Comparison of ENCODE assay signal across 1 cellular context in the genomic region with DNA sequence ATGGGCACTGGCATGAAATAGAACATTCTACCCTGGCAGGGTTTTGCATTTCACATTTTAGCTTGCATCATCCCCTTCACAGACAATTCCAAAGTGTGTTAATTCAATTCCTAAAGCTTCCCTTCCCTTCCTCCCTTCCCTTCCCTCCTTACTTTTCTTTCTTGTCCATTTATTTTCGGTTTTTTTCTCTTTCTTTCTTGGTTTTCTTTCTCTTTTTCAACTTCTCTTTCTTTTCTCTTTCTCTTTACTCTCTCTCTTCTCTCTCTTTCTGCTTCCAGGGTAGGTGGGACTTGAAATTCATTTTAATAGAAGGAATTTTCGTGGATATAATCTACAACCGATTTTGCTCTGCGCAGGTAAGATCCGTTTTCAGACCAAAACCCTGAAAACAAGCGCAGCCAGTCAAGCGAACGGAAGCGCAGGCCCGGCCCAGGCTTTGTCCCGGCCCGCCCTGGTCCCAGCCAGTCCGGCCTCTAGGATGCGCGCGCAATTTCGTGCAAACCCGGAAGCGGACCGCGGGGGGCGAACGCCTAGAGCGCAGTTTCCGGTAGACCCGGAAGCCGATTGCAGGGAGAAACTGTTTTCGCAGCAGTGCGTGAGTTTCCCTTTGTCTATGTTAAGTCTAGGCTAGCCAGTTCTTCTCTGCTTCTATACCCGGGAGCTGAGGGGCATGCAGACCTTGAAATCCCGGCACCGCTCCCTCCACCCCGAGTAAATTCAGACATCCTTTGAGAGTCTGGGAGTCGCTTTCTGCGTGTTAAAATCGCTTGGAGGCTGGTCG.
A peak's percentile ranks its signal among the peaks of the same experiment; 100 is the strongest.
TF ChIP-seq lines count a peak whose summit lies in the region.

A gene (plus strand): TSS at position 540 of the 781 bp plus-strand sequence. CDS start 4,165 bp downstream, outside the sequence.

TF ChIP-seq in GM12878, 131 proteins besides CTCF, POLR2A, EP300 and RAD21 (continued from another document and continues in another):
- TF ChIP-seq, protein P1, sequence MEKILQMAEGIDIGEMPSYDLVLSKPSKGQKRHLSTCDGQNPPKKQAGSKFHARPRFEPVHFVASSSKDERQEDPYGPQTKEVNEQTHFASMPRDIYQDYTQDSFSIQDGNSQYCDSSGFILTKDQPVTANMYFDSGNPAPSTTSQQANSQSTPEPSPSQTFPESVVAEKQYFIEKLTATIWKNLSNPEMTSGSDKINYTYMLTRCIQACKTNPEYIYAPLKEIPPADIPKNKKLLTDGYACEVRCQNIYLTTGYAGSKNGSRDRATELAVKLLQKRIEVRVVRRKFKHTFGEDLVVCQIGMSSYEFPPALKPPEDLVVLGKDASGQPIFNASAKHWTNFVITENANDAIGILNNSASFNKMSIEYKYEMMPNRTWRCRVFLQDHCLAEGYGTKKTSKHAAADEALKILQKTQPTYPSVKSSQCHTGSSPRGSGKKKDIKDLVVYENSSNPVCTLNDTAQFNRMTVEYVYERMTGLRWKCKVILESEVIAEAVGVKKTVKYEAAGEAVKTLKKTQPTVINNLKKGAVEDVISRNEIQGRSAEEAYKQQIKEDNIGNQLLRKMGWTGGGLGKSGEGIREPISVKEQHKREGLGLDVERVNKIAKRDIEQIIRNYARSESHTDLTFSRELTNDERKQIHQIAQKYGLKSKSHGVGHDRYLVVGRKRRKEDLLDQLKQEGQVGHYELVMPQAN (conservative IDR thresholded peaks at IDR 0.05) = no peak
- no peak for TF ChIP-seq NR2C2 (IDR thresholded peaks at IDR 0.05; ENCODE audit: borderline replicate concordance, control insufficient read depth, insufficient read length, low read depth)
- TF ChIP-seq BCL11A (IDR thresholded peaks at IDR 0.05; ENCODE audit: low read depth, low read length) = no peak
- TF ChIP-seq MTA3 (IDR thresholded peaks at IDR 0.05; ENCODE audit: borderline replicate concordance, low read length) = no peak
- TF ChIP-seq TCF3 (IDR thresholded peaks at IDR 0.05; ENCODE audit: borderline replicate concordance, insufficient read depth, low read depth, low read length) = no peak
- TF ChIP-seq ZSCAN29 (IDR thresholded peaks at IDR 0.05) = no peak
- no peak for TF ChIP-seq CEBPB (IDR thresholded peaks at IDR 0.05; ENCODE audit: borderline replicate concordance in 1 of 2, low read depth in 2 of 2, low read length in 2 of 2)
- TF ChIP-seq, protein P2, sequence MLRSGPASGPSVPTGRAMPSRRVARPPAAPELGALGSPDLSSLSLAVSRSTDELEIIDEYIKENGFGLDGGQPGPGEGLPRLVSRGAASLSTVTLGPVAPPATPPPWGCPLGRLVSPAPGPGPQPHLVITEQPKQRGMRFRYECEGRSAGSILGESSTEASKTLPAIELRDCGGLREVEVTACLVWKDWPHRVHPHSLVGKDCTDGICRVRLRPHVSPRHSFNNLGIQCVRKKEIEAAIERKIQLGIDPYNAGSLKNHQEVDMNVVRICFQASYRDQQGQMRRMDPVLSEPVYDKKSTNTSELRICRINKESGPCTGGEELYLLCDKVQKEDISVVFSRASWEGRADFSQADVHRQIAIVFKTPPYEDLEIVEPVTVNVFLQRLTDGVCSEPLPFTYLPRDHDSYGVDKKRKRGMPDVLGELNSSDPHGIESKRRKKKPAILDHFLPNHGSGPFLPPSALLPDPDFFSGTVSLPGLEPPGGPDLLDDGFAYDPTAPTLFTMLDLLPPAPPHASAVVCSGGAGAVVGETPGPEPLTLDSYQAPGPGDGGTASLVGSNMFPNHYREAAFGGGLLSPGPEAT (IDR thresholded peaks at IDR 0.05; ENCODE audit: low read depth) = peak; percentile 6; the same call in 1 of the 2 replicates
- TF ChIP-seq, protein P3, sequence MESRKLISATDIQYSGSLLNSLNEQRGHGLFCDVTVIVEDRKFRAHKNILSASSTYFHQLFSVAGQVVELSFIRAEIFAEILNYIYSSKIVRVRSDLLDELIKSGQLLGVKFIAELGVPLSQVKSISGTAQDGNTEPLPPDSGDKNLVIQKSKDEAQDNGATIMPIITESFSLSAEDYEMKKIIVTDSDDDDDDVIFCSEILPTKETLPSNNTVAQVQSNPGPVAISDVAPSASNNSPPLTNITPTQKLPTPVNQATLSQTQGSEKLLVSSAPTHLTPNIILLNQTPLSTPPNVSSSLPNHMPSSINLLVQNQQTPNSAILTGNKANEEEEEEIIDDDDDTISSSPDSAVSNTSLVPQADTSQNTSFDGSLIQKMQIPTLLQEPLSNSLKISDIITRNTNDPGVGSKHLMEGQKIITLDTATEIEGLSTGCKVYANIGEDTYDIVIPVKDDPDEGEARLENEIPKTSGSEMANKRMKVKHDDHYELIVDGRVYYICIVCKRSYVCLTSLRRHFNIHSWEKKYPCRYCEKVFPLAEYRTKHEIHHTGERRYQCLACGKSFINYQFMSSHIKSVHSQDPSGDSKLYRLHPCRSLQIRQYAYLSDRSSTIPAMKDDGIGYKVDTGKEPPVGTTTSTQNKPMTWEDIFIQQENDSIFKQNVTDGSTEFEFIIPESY (IDR thresholded peaks at IDR 0.05) = no peak
- no peak for TF ChIP-seq TBL1XR1 (IDR thresholded peaks at IDR 0.05; ENCODE audit: low read depth, low read length)
- TF ChIP-seq CBX3 (IDR thresholded peaks at IDR 0.05; ENCODE audit: borderline replicate concordance, low read depth) = no peak
- no peak for TF ChIP-seq RELA (IDR thresholded peaks at IDR 0.05; ENCODE audit: borderline replicate concordance, partially characterized antibody)
- no peak for TF ChIP-seq NFYA (IDR thresholded peaks at IDR 0.05; ENCODE audit: borderline replicate concordance, low read depth, low read length)
- peak; percentile 67; the same call in 1 of the 2 replicates for TF ChIP-seq SMAD5 (IDR thresholded peaks at IDR 0.05; ENCODE audit: low read depth)
- no peak for TF ChIP-seq IKZF2 (IDR thresholded peaks at IDR 0.05)
- TF ChIP-seq PAX5 (IDR thresholded peaks at IDR 0.05; ENCODE audit: borderline replicate concordance, low read depth, low read length) = no peak
- peak in 1 of 2 experiments; percentile 91; a peak in 2 of 4 replicates for TF ChIP-seq ETV6 (conservative IDR thresholded peaks at IDR 0.05 in 1 of 2, IDR thresholded peaks at IDR 0.05 in 1 of 2; ENCODE audit: borderline replicate concordance in 1 of 2, low read depth in 1 of 2)
- TF ChIP-seq, protein P4, sequence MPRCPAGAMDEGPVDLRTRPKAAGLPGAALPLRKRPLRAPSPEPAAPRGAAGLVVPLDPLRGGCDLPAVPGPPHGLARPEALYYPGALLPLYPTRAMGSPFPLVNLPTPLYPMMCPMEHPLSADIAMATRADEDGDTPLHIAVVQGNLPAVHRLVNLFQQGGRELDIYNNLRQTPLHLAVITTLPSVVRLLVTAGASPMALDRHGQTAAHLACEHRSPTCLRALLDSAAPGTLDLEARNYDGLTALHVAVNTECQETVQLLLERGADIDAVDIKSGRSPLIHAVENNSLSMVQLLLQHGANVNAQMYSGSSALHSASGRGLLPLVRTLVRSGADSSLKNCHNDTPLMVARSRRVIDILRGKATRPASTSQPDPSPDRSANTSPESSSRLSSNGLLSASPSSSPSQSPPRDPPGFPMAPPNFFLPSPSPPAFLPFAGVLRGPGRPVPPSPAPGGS (IDR thresholded peaks at IDR 0.05; ENCODE audit: borderline replicate concordance, insufficient read depth, low read depth, low read length, poor library complexity, severe bottlenecking) = no peak
- TF ChIP-seq, protein P5, sequence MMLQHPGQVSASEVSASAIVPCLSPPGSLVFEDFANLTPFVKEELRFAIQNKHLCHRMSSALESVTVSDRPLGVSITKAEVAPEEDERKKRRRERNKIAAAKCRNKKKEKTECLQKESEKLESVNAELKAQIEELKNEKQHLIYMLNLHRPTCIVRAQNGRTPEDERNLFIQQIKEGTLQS (IDR thresholded peaks at IDR 0.05; ENCODE audit: borderline replicate concordance, extremely low read depth, low read depth, low read length) = no peak
- no peak for TF ChIP-seq KDM1A (IDR thresholded peaks at IDR 0.05; ENCODE audit: borderline replicate concordance)
- no peak for TF ChIP-seq NBN (IDR thresholded peaks at IDR 0.05)
- TF ChIP-seq ZNF207 (IDR thresholded peaks at IDR 0.05; ENCODE audit: borderline replicate concordance) = no peak
- no peak for TF ChIP-seq RCOR1 (conservative IDR thresholded peaks at IDR 0.05; ENCODE audit: low read depth, low read length)
- TF ChIP-seq, protein P6, sequence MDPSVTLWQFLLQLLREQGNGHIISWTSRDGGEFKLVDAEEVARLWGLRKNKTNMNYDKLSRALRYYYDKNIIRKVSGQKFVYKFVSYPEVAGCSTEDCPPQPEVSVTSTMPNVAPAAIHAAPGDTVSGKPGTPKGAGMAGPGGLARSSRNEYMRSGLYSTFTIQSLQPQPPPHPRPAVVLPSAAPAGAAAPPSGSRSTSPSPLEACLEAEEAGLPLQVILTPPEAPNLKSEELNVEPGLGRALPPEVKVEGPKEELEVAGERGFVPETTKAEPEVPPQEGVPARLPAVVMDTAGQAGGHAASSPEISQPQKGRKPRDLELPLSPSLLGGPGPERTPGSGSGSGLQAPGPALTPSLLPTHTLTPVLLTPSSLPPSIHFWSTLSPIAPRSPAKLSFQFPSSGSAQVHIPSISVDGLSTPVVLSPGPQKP (IDR thresholded peaks at IDR 0.05; ENCODE audit: low read depth, low read length) = peak; percentile 66
- no peak for TF ChIP-seq SPI1 (IDR thresholded peaks at IDR 0.05; ENCODE audit: borderline replicate concordance, insufficient read depth, low read depth, low read length)
- TF ChIP-seq STAT3 (IDR thresholded peaks at IDR 0.05; ENCODE audit: low read depth, low read length) = no peak
- no peak for TF ChIP-seq SREBF1 (IDR thresholded peaks at IDR 0.05; ENCODE audit: low read length)
- no peak for TF ChIP-seq MYB (IDR thresholded peaks at IDR 0.05; ENCODE audit: borderline replicate concordance, low read depth, low read length)
- TF ChIP-seq MEF2A (IDR thresholded peaks at IDR 0.05; ENCODE audit: insufficient read depth, low read depth, low read length) = no peak
- TF ChIP-seq, protein P7, sequence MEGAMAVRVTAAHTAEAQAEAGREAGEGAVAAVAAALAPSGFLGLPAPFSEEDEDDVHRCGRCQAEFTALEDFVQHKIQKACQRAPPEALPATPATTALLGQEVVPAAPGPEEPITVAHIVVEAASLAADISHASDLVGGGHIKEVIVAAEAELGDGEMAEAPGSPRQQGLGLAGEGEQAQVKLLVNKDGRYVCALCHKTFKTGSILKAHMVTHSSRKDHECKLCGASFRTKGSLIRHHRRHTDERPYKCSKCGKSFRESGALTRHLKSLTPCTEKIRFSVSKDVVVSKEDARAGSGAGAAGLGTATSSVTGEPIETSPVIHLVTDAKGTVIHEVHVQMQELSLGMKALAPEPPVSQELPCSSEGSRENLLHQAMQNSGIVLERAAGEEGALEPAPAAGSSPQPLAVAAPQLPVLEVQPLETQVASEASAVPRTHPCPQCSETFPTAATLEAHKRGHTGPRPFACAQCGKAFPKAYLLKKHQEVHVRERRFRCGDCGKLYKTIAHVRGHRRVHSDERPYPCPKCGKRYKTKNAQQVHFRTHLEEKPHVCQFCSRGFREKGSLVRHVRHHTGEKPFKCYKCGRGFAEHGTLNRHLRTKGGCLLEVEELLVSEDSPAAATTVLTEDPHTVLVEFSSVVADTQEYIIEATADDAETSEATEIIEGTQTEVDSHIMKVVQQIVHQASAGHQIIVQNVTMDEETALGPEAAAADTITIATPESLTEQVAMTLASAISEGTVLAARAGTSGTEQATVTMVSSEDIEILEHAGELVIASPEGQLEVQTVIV (IDR thresholded peaks at IDR 0.05; ENCODE audit: borderline replicate concordance, partially characterized antibody) = no peak
- TF ChIP-seq ATF7 (IDR thresholded peaks at IDR 0.05; ENCODE audit: low read depth) = no peak
- TF ChIP-seq STAT1 (conservative IDR thresholded peaks at IDR 0.05) = no peak
- TF ChIP-seq FOXM1 (IDR thresholded peaks at IDR 0.05; ENCODE audit: low read depth, low read length) = no peak
- TF ChIP-seq RB1 (IDR thresholded peaks at IDR 0.05; ENCODE audit: borderline replicate concordance) = no peak
- TF ChIP-seq CBX5 (IDR thresholded peaks at IDR 0.05; ENCODE audit: low read depth) = peak; percentile 90; the same call in 1 of the 2 replicates
- TF ChIP-seq SUPT20H (IDR thresholded peaks at IDR 0.05; ENCODE audit: borderline replicate concordance, control insufficient read depth, low read depth, low read length) = no peak
- TF ChIP-seq, protein P8, sequence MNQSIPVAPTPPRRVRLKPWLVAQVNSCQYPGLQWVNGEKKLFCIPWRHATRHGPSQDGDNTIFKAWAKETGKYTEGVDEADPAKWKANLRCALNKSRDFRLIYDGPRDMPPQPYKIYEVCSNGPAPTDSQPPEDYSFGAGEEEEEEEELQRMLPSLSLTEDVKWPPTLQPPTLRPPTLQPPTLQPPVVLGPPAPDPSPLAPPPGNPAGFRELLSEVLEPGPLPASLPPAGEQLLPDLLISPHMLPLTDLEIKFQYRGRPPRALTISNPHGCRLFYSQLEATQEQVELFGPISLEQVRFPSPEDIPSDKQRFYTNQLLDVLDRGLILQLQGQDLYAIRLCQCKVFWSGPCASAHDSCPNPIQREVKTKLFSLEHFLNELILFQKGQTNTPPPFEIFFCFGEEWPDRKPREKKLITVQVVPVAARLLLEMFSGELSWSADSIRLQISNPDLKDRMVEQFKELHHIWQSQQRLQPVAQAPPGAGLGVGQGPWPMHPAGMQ (IDR thresholded peaks at IDR 0.05; ENCODE audit: borderline replicate concordance) = no peak
- TF ChIP-seq ZNF217 (IDR thresholded peaks at IDR 0.05) = no peak
- peak; percentile 80 for TF ChIP-seq POLR2AphosphoS5 (IDR thresholded peaks at IDR 0.05; ENCODE audit: low read length)
- TF ChIP-seq, protein P9, sequence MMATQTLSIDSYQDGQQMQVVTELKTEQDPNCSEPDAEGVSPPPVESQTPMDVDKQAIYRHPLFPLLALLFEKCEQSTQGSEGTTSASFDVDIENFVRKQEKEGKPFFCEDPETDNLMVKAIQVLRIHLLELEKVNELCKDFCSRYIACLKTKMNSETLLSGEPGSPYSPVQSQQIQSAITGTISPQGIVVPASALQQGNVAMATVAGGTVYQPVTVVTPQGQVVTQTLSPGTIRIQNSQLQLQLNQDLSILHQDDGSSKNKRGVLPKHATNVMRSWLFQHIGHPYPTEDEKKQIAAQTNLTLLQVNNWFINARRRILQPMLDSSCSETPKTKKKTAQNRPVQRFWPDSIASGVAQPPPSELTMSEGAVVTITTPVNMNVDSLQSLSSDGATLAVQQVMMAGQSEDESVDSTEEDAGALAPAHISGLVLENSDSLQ (IDR thresholded peaks at IDR 0.05) = no peak
- TF ChIP-seq POLR2AphosphoS2 (IDR thresholded peaks at IDR 0.05; ENCODE audit: low read depth, low read length) = no peak
- TF ChIP-seq MYC (IDR thresholded peaks at IDR 0.05; ENCODE audit: insufficient read depth, insufficient read length, insufficient replicate concordance, low read length, severe bottlenecking) = no peak
- no peak for TF ChIP-seq FOS (IDR thresholded peaks at IDR 0.05; ENCODE audit: borderline replicate concordance, extremely low read depth, insufficient read length)
- no peak for TF ChIP-seq NRF1 (conservative IDR thresholded peaks at IDR 0.05; ENCODE audit: low read depth, low read length)
- no peak for TF ChIP-seq ZNF274 (IDR thresholded peaks at IDR 0.05; ENCODE audit: insufficient read depth, insufficient read length)
- TF ChIP-seq, protein P10, sequence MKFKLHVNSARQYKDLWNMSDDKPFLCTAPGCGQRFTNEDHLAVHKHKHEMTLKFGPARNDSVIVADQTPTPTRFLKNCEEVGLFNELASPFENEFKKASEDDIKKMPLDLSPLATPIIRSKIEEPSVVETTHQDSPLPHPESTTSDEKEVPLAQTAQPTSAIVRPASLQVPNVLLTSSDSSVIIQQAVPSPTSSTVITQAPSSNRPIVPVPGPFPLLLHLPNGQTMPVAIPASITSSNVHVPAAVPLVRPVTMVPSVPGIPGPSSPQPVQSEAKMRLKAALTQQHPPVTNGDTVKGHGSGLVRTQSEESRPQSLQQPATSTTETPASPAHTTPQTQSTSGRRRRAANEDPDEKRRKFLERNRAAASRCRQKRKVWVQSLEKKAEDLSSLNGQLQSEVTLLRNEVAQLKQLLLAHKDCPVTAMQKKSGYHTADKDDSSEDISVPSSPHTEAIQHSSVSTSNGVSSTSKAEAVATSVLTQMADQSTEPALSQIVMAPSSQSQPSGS (IDR thresholded peaks at IDR 0.05; ENCODE audit: low read length) = no peak
